3 cellular contexts compared by ENCODE assay signal in genomic region chr10:26807532-26807931, GRCh38.
TF ChIP-seq lines count a peak whose summit lies in the region.

No MANE protein-coding gene starts in this region.

TF ChIP-seq in SK-N-SH treated with all-trans-retinoic acid at 6 μM for 48 hours, 23 proteins besides CTCF, POLR2A, EP300 and RAD21:
- peak; percentile 43; the same call in 1 of the 2 replicates for TF ChIP-seq ZNF70 (CRISPR knock-in tag; IDR thresholded peaks at IDR 0.05)
- TF ChIP-seq TCF4 (CRISPR knock-in tag; IDR thresholded peaks at IDR 0.05; ENCODE audit: borderline replicate concordance) = no peak

TF ChIP-seq in SK-N-SH, 30 proteins besides CTCF, POLR2A, EP300 and RAD21:
- TF ChIP-seq PBX3 (IDR thresholded peaks at IDR 0.05) = no peak
- no peak for TF ChIP-seq RXRA (IDR thresholded peaks at IDR 0.05; ENCODE audit: borderline replicate concordance, low read depth)
- no peak for TF ChIP-seq USF1 (IDR thresholded peaks at IDR 0.05; ENCODE audit: borderline replicate concordance, low read depth)
- no peak for TF ChIP-seq JUND (IDR thresholded peaks at IDR 0.05)
TF ChIP-seq in SK-N-SH: peak in this region for 0.

TF ChIP-seq in HepG2, 621 proteins besides CTCF, POLR2A, EP300 and RAD21:
- TF ChIP-seq RFX1 (IDR thresholded peaks at IDR 0.05) = no peak
- TF ChIP-seq HNF4A (CRISPR knock-in tag; IDR thresholded peaks at IDR 0.05) = peak; percentile 33; the same call in 1 of the 2 replicates
